Comparison of ENCODE assay signal across 8 cellular contexts in genomic region chr14:31420013-31420318, GRCh38. TPM values are rescaled to one million over a fixed set of nuclear protein-coding genes. Genes with fewer than 3 reads are reported as not detected.
DNase-seq lines count a peak whose midpoint lies in the region; ATAC-seq and TF ChIP-seq lines count a peak whose summit lies in the region.

No MANE protein-coding gene starts in this region.

- H3K9me3 Mint-ChIP-seq in memory B cell = no peaks in the 10 kb centered on the region

- H3K4me3 ChIP-seq in SK-N-MC = peak overlapping the region; percentile 80
- peak overlapping the region; percentile 98 for H3K4me3 ChIP-seq in thoracic aorta

- H3K9me3 ChIP-seq in SK-N-MC (ENCODE audit: low read depth, low read length) = no peaks in the 10 kb centered on the region
- H3K9me3 ChIP-seq in thoracic aorta = no peaks in the 10 kb centered on the region

- peak overlapping the region; percentile 99 for H3K4me3 Mint-ChIP-seq in memory B cell

- H3K27me3 Mint-ChIP-seq in memory B cell = no peaks in the 10 kb centered on the region

- ATAC-seq in GM19025 (IDR thresholded peaks at IDR 0.05; ENCODE audit: low read depth, unreplicated experiment) (peak; percentile 9), HG03280 (IDR thresholded peaks at IDR 0.05; ENCODE audit: unreplicated experiment) (peak; percentile 24), memory B cell (ENCODE audit: low read depth) (no peak), thoracic aorta (ENCODE audit: insufficient number of reproducible peaks, low FRiP score, low read depth) (no peak)

- peaks cover 14 to 28% of the 10 kb centered on the region in 2 donors for H3K4me1 ChIP-seq in thoracic aorta (ENCODE audit: control insufficient read depth in 1 of 2, low read depth in 2 of 2)

- H3K27ac ChIP-seq in SK-N-MC (no peak overlapping the region), thoracic aorta (peak overlapping the region; percentile 79 to 87)

- peak overlapping the region; percentile 95 for H3K27ac Mint-ChIP-seq in memory B cell

- no peaks in the 10 kb centered on the region for H3K27me3 ChIP-seq in thoracic aorta (replicated peaks; ENCODE audit: insufficient read depth)

- peaks cover 18% of the 10 kb centered on the region for H3K4me1 Mint-ChIP-seq in memory B cell

- no peak for TF ChIP-seq CTCF in thoracic aorta (IDR thresholded peaks at IDR 0.05)

- peak overlapping the region; percentile 73 for H3K9ac ChIP-seq in SK-N-MC (ENCODE audit: insufficient read length)

- no peaks in the 10 kb centered on the region for H3K36me3 ChIP-seq in SK-N-MC (ENCODE audit: insufficient read depth, low read length)
- no peaks in the 10 kb centered on the region for H3K36me3 ChIP-seq in thoracic aorta

- DNase-seq in C1 segment of cervical spinal cord (lab: John Stamatoyannopoulos, UW) (peak in 11 of 14 donors; percentile 2 to 67 (median 43)), SK-N-MC (ENCODE audit: low read depth, low spot score) (no peak), ecto neural progenitor cell (ENCODE audit: low spot score) (peak; percentile 85), memory B cell (ENCODE audit: low spot score in 2 of 2) (peak in 1 of 2 donors; percentile 2), thoracic aorta (ENCODE audit: low spot score) (no peak), SIG-M5 treated with dmso at 0.1 percent for 504 hours (lab: John Stamatoyannopoulos, UW; ENCODE audit: unreplicated experiment) (no peak)

- peaks cover 2% of the 10 kb centered on the region for H3K36me3 Mint-ChIP-seq in memory B cell

RNA-seq across cellular contexts. Expression of gene HEATR5A, which starts 0.4 kb away (rescaled TPM):
- 10 to 100 TPM; 39.1 to 43.6 TPM for total RNA-seq in thoracic aorta

RNA-seq across cellular contexts. Expression of gene DTD2, which starts 37.3 kb away (rescaled TPM):
- 10 to 100 TPM; 28.9 to 56.5 TPM for total RNA-seq in thoracic aorta

Comparison
In these comparisons a context has a peak if more than half of its experiments do, and no peak if none do; other contexts are left out.
1. DNase-seq: peak in C1 segment of cervical spinal cord (11 of 14) and ecto neural progenitor cell (single experiment); none in SK-N-MC (single experiment), thoracic aorta (single experiment) and SIG-M5 treated with dmso at 0.1 percent for 504 hours (single experiment).
2. ATAC-seq: peak in GM19025 (single experiment) and HG03280 (single experiment); none in memory B cell (single experiment) and thoracic aorta (single experiment).